In the genomic region with DNA sequence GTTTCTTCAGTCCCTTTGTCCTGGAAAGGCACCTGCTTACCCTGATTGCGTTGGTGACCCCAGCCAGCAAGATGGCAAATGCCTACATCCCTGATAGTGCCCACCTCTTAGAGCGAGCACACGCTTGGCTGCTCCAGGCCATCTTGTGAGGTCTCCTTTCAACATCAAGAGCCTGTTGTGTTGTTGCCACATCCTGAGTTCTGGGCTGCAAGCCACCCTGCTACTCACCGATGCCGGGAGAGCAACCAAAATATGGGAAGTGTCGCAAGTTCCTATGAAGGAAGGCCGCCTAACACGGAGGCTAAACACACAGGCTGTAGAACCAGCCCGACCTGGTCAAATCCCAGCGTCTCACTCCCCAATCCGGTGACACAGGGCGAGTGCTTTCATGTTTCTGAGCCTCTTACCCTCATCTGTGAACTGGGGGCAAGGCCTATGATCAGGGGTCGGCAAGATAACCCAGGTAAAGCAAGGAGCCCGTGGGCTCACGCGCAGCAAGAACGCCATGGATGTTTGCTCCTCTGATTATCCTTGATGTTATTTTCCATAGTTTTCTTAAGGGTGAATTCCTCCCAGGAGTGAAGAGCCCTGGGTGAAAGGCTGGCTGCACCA, we compare ENCODE assay signal across 8 cellular contexts.
DNase-seq lines count a peak whose midpoint lies in the region; ATAC-seq and TF ChIP-seq lines count a peak whose summit lies in the region.

No MANE protein-coding gene starts in this region.

- peak in 1 of 3 donors; percentile 73 for DNase-seq in Peyer's patch
- no peak for DNase-seq in neuronal stem cell (ENCODE audit: low spot score)
- DNase-seq in NCI-H2171 treated with DMSO at 0.1 percent for 48 hours (lab: John Stamatoyannopoulos, UW): no peak
- no peak for DNase-seq in D341Med (ENCODE audit: low spot score)
- no peak for DNase-seq in SK-N-DZ (ENCODE audit: low spot score)

- H3K9me3 ChIP-seq in BLaER1 treated with 17β-estradiol and CSF1 and Interleukin-3, amounts not matched to agents 10 nM and 100 nM (replicated peaks in 1 of 11): peaks cover 5 to 8% (median 5%) of the 10 kb centered on the region in 11 experiments
- no peaks in the 10 kb centered on the region for H3K9me3 ChIP-seq in Peyer's patch
- H3K9me3 ChIP-seq in esophagus (ENCODE audit: control insufficient read depth in 2 of 2, insufficient read depth in 1 of 2, low read depth in 1 of 2, low read length in 1 of 2): no peaks in the 10 kb centered on the region
- peaks cover 0 to 6% of the 10 kb centered on the region in 2 donors for H3K9me3 ChIP-seq in neuronal stem cell (replicated peaks in 1 of 2; ENCODE audit: control insufficient read depth in 2 of 2, insufficient read depth in 1 of 2, low read depth in 1 of 2, low read length in 2 of 2)

- ATAC-seq in HG03095 (IDR thresholded peaks at IDR 0.05; ENCODE audit: unreplicated experiment): no peak

- H3K23ac ChIP-seq in neuronal stem cell (ENCODE audit: low read depth, low read length, poor library complexity): no peak overlapping the region

- H3K36me3 ChIP-seq in BLaER1 treated with 17β-estradiol and CSF1 and Interleukin-3, amounts not matched to agents 10 nM and 100 nM: peaks cover 3 to 25% (median 10%) of the 10 kb centered on the region in 11 experiments; a peak in 18 of 22 replicates
- H3K36me3 ChIP-seq in Peyer's patch: peaks cover 0 to 14% (median 0%) of the 10 kb centered on the region in 3 donors
- H3K36me3 ChIP-seq in esophagus (ENCODE audit: control insufficient read depth in 2 of 2, insufficient read depth in 2 of 2, low read length in 1 of 2): peaks cover 3 to 5% of the 10 kb centered on the region in 2 donors
- peaks cover 0 to 4% of the 10 kb centered on the region in 2 donors for H3K36me3 ChIP-seq in neuronal stem cell (replicated peaks in 1 of 2; ENCODE audit: control insufficient read depth in 2 of 2, insufficient read depth in 2 of 2, low read length in 2 of 2)

- peaks cover 0 to 26% (median under 1%) of the 10 kb centered on the region in 11 experiments; a peak in 8 of 22 replicates for H4K20me1 ChIP-seq in BLaER1 treated with 17β-estradiol and CSF1 and Interleukin-3, amounts not matched to agents 10 nM and 100 nM

- H3K18ac ChIP-seq in neuronal stem cell (ENCODE audit: low read length): no peak overlapping the region

- peaks cover 0 to 24% (median 11%) of the 10 kb centered on the region in 11 experiments; a peak in 14 of 22 replicates for H3K27me3 ChIP-seq in BLaER1 treated with 17β-estradiol and CSF1 and Interleukin-3, amounts not matched to agents 10 nM and 100 nM
- H3K27me3 ChIP-seq in Peyer's patch (no peaks in the 10 kb centered on the region), esophagus (ENCODE audit: control insufficient read depth in 1 of 2, insufficient read depth in 2 of 2, low read length in 2 of 2) (no peaks in the 10 kb centered on the region), neuronal stem cell (ENCODE audit: control insufficient read depth in 3 of 3, insufficient read depth in 3 of 3, low read depth in 1 of 3, low read length in 3 of 3) (no peaks in the 10 kb centered on the region)

- no peak overlapping the region for H2BK120ac ChIP-seq in neuronal stem cell (ENCODE audit: low read depth, low read length)

- no peak overlapping the region for H2AFZ ChIP-seq in neuronal stem cell (ENCODE audit: low read length)

- H2BK15ac ChIP-seq in neuronal stem cell (ENCODE audit: low read length): no peak overlapping the region

- peak overlapping the region; percentile 68 to 93 (median 83) for H3K9ac ChIP-seq in BLaER1 treated with 17β-estradiol and CSF1 and Interleukin-3, amounts not matched to agents 10 nM and 100 nM
- H3K9ac ChIP-seq in neuronal stem cell (ENCODE audit: low read depth, low read length, poor library complexity): no peak overlapping the region

- no peak overlapping the region for H2BK5ac ChIP-seq in neuronal stem cell (ENCODE audit: low read length)

- no peak for TF ChIP-seq CTCF in Peyer's patch (IDR thresholded peaks at IDR 0.05)

- H4K8ac ChIP-seq in neuronal stem cell (ENCODE audit: low read depth, low read length): no peak overlapping the region

- H3K4me1 ChIP-seq in BLaER1 treated with 17β-estradiol and CSF1 and Interleukin-3, amounts not matched to agents 10 nM and 100 nM: peaks cover 56 to 91% (median 74%) of the 10 kb centered on the region in 10 experiments
- H3K4me1 ChIP-seq in Peyer's patch (peaks cover 0 to 34% (median 12%) of the 10 kb centered on the region in 4 donors), esophagus (ENCODE audit: control insufficient read depth in 2 of 2, insufficient read depth in 2 of 2, low read length in 1 of 2) (peaks cover 9 to 17% of the 10 kb centered on the region in 2 donors), neuronal stem cell (ENCODE audit: control insufficient read depth in 2 of 2, insufficient read depth in 1 of 2, low read depth in 1 of 2, low read length in 2 of 2) (peaks cover 0 to 5% of the 10 kb centered on the region in 2 donors)

- peak overlapping the region in 7 of 10 experiments; percentile 4 to 95 (median 82); a peak in 11 of 20 replicates for H3K4me3 ChIP-seq in BLaER1 treated with 17β-estradiol and CSF1 and Interleukin-3, amounts not matched to agents 10 nM and 100 nM
- H3K4me3 ChIP-seq in Peyer's patch (no peak overlapping the region), esophagus (ENCODE audit: low read depth in 1 of 2, low read length in 2 of 2) (no peak overlapping the region), neuronal stem cell (ENCODE audit: low read length in 2 of 2) (peak overlapping the region in 1 of 2 donors; percentile 11)

- no peak overlapping the region for H3K14ac ChIP-seq in neuronal stem cell (ENCODE audit: low read length)

- H3K79me1 ChIP-seq in neuronal stem cell (ENCODE audit: low read depth, low read length): no peaks in the 10 kb centered on the region

- H3K4ac ChIP-seq in neuronal stem cell (ENCODE audit: low read length): no peak overlapping the region

- 68 to 80% methylated on average over 17 of the region's 17 CpGs for WGBS in esophagus, 2 donors
- WGBS in neuronal stem cell (ENCODE audit: extremely low coverage in 2 of 2, insufficient read length in 2 of 2, insufficient replicate concordance in 1 of 2), 2 donors: no CpG with 5 or more reads among the region's 17 CpGs

- H2BK12ac ChIP-seq in neuronal stem cell (ENCODE audit: low read length): no peak overlapping the region

- TF ChIP-seq POLR2A in Peyer's patch (IDR thresholded peaks at IDR 0.05): no peak

- H3K27ac ChIP-seq in BLaER1 treated with 17β-estradiol and CSF1 and Interleukin-3, amounts not matched to agents 10 nM and 100 nM: peak overlapping the region; percentile 78 to 99 (median 94)
- H3K27ac ChIP-seq in Peyer's patch: peak overlapping the region; percentile 52 to 88 (median 79)
- H3K27ac ChIP-seq in esophagus (ENCODE audit: low read depth in 2 of 2, low read length in 1 of 2): peak overlapping the region; percentile 62 to 84
- no peak overlapping the region for H3K27ac ChIP-seq in neuronal stem cell (replicated peaks; ENCODE audit: low read length)

- H2AK5ac ChIP-seq in neuronal stem cell (ENCODE audit: low read depth, low read length): peak overlapping the region; percentile 35

- peak overlapping the region; percentile 73 to 100 (median 96) for H3K4me2 ChIP-seq in BLaER1 treated with 17β-estradiol and CSF1 and Interleukin-3, amounts not matched to agents 10 nM and 100 nM
- no peak overlapping the region for H3K4me2 ChIP-seq in neuronal stem cell (ENCODE audit: insufficient read depth, low read length, poor library complexity, severe bottlenecking)

- H4K91ac ChIP-seq in neuronal stem cell (ENCODE audit: low read depth, low read length, poor library complexity): no peak overlapping the region

Comparison
In these comparisons a context has a peak if more than half of its experiments do, and no peak if none do; other contexts are left out.
1. H3K4me3 ChIP-seq: peak in BLaER1 treated with 17β-estradiol and CSF1 and Interleukin-3, amounts not matched to agents 10 nM and 100 nM (7 of 10); none in Peyer's patch (0 of 4) and esophagus (0 of 2).